1 cellular context compared by ENCODE assay signal in the genomic region with DNA sequence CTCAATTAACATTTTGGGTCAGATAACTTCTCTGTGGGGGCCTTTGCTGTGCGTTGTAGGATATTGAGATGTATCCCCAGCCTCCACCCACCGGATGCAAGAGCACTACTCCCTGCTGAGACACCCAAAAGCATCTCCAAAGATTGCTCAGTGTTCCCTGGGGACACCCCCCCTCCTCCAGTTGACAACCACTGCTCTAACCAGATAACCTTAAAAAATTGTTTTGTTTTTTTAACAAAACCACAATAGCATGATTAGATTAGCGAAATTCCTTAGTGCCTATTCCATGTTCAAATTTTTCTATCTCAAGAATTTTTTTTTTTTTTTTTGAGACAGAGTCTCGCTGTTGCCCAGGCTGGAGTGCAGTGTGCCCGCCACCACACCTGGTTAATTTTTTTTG.
TF ChIP-seq lines count a peak whose summit lies in the region.

No MANE protein-coding gene starts in this region.

TF ChIP-seq in WTC11, 78 proteins besides CTCF, POLR2A, EP300 and RAD21:
- TF ChIP-seq, protein P1, sequence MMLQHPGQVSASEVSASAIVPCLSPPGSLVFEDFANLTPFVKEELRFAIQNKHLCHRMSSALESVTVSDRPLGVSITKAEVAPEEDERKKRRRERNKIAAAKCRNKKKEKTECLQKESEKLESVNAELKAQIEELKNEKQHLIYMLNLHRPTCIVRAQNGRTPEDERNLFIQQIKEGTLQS (CRISPR knock-in tag; conservative IDR thresholded peaks at IDR 0.05): no peak
- TF ChIP-seq, protein P2, sequence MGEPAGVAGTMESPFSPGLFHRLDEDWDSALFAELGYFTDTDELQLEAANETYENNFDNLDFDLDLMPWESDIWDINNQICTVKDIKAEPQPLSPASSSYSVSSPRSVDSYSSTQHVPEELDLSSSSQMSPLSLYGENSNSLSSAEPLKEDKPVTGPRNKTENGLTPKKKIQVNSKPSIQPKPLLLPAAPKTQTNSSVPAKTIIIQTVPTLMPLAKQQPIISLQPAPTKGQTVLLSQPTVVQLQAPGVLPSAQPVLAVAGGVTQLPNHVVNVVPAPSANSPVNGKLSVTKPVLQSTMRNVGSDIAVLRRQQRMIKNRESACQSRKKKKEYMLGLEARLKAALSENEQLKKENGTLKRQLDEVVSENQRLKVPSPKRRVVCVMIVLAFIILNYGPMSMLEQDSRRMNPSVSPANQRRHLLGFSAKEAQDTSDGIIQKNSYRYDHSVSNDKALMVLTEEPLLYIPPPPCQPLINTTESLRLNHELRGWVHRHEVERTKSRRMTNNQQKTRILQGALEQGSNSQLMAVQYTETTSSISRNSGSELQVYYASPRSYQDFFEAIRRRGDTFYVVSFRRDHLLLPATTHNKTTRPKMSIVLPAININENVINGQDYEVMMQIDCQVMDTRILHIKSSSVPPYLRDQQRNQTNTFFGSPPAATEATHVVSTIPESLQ (CRISPR knock-in tag; IDR thresholded peaks at IDR 0.05): no peak
- TF ChIP-seq, protein P3, sequence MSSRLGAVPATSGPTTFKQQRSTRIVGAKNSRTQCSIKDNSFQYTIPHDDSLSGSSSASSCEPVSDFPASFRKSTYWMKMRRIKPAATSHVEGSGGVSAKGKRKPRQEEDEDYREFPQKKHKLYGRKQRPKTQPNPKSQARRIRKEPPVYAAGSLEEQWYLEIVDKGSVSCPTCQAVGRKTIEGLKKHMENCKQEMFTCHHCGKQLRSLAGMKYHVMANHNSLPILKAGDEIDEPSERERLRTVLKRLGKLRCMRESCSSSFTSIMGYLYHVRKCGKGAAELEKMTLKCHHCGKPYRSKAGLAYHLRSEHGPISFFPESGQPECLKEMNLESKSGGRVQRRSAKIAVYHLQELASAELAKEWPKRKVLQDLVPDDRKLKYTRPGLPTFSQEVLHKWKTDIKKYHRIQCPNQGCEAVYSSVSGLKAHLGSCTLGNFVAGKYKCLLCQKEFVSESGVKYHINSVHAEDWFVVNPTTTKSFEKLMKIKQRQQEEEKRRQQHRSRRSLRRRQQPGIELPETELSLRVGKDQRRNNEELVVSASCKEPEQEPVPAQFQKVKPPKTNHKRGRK (CRISPR knock-in tag; IDR thresholded peaks at IDR 0.05; ENCODE audit: borderline replicate concordance): no peak
- TF ChIP-seq JAZF1 (CRISPR knock-in tag; IDR thresholded peaks at IDR 0.05): no peak
- TF ChIP-seq GTF2I (CRISPR knock-in tag; conservative IDR thresholded peaks at IDR 0.05): no peak
